17 cellular contexts compared by ENCODE assay signal in genomic region chr16:30136971-30137601, GRCh38. TPM values are rescaled to one million over a fixed set of nuclear protein-coding genes. Genes with fewer than 3 reads are reported as not detected.
DNase-seq lines count a peak whose midpoint lies in the region; ATAC-seq and TF ChIP-seq lines count a peak whose summit lies in the region.
"Had no signal": no experiment of that assay in that cellular context is flagged by ENCODE, and none has a peak within 500 bp of the region (broad histone marks: within the 10 kb centered on the region; RNA-seq: fewer than 3 reads in every experiment).

No MANE protein-coding gene starts in this region.

- WGBS in heart left ventricle, 4 donors = 75 to 86% (median 83%) methylated on average over 11 of the region's 11 CpGs

- H3K27me3 ChIP-seq in heart left ventricle = no peaks in the 10 kb centered on the region
- no peaks in the 10 kb centered on the region for H3K27me3 ChIP-seq in left ventricle myocardium inferior (ENCODE audit: low read depth)
- no peaks in the 10 kb centered on the region for H3K27me3 ChIP-seq in effector memory CD4-positive, alpha-beta T cell (replicated peaks; ENCODE audit: control insufficient read depth, insufficient read depth, low read length, poor library complexity, severe bottlenecking)
- H3K27me3 ChIP-seq: cardiac muscle cell had no signal

- DNase-seq in heart left ventricle (no peak), left ventricle myocardium inferior (no peak), SIG-M5 (lab: John Stamatoyannopoulos, UW) (peak; percentile 64), left ventricle myocardium superior (no peak), DMS 273 treated with DMSO at 0.1 percent for 48 hours (lab: John Stamatoyannopoulos, UW) (no peak)
- no peak for DNase-seq in effector memory CD4-positive, alpha-beta T cell
- DNase-seq: activated CD4-positive, CD25-positive, alpha-beta regulatory T cell treated with anti-CD3 and anti-CD28 coated beads, Interleukin-2, amount 50 U/mL, for 72 hours; CD4-positive, alpha-beta memory T cell; effector CD4-positive, alpha-beta T cell; midbrain; stimulated activated naive CD8-positive, alpha-beta T cell treated with anti-CD3 and anti-CD28 coated beads, Interleukin-15, amount 100 ng/mL, for 72 hours had no signal

- H3K4me3 ChIP-seq in heart left ventricle = no peak overlapping the region
- no peak overlapping the region for H3K4me3 ChIP-seq in left ventricle myocardium inferior
- H3K4me3 ChIP-seq in effector memory CD4-positive, alpha-beta T cell (ENCODE audit: insufficient read depth, low read depth, low read length, poor library complexity, severe bottlenecking) = no peak overlapping the region
- H3K4me3 ChIP-seq: A549, cardiac muscle cell had no signal

- TF ChIP-seq CTCF in heart left ventricle (IDR thresholded peaks at IDR 0.05) (no peak), left ventricle myocardium inferior (IDR thresholded peaks at IDR 0.05; ENCODE audit: borderline replicate concordance) (no peak)

- no peak for TF ChIP-seq POLR2A in heart left ventricle (IDR thresholded peaks at IDR 0.05)

- H3K36me3 ChIP-seq in heart left ventricle (no peaks in the 10 kb centered on the region), left ventricle myocardium inferior (no peaks in the 10 kb centered on the region)
- H3K36me3 ChIP-seq in effector memory CD4-positive, alpha-beta T cell (ENCODE audit: control insufficient read depth, insufficient read depth, low read length) = no peaks in the 10 kb centered on the region
- H3K36me3 ChIP-seq: cardiac muscle cell had no signal

- peaks cover 0 to 34% (median 0%) of the 10 kb centered on the region in 12 donors for H3K4me1 ChIP-seq in heart left ventricle
- H3K4me1 ChIP-seq in left ventricle myocardium inferior = no peaks in the 10 kb centered on the region
- no peaks in the 10 kb centered on the region for H3K4me1 ChIP-seq in effector memory CD4-positive, alpha-beta T cell (ENCODE audit: control insufficient read depth, insufficient read depth, low read length, poor library complexity, severe bottlenecking)

- intact Hi-C loops in heart left ventricle (cut with DNase I) = no loop called here
- intact Hi-C loops in left ventricle myocardium inferior (cut with micrococcal nuclease) = no loop called here
- intact Hi-C loops in left ventricle myocardium superior (cut with micrococcal nuclease) = no loop called here

- H3K9me3 ChIP-seq in heart left ventricle (no peaks in the 10 kb centered on the region), left ventricle myocardium inferior (replicated peaks) (no peaks in the 10 kb centered on the region)
- H3K9me3 ChIP-seq in effector memory CD4-positive, alpha-beta T cell (ENCODE audit: control insufficient read depth, low read length) = no peaks in the 10 kb centered on the region
- H3K9me3 ChIP-seq: A549 had no signal

- H3K27ac ChIP-seq in heart left ventricle (peak overlapping the region in 1 of 12 donors; percentile 78), left ventricle myocardium inferior (replicated peaks) (no peak overlapping the region)
- no peak overlapping the region for H3K27ac ChIP-seq in effector memory CD4-positive, alpha-beta T cell (ENCODE audit: insufficient read depth, low read length, poor library complexity, severe bottlenecking)
- H3K27ac ChIP-seq: A549, cardiac muscle cell had no signal

- peak in 3 of 4 donors; percentile 22 to 52 (median 37) for ATAC-seq in heart left ventricle
- ATAC-seq in left ventricle myocardium superior = peak; percentile 61
- no peak for ATAC-seq in GM21423 (IDR thresholded peaks at IDR 0.05; ENCODE audit: unreplicated experiment)
- ATAC-seq in HG03442 (IDR thresholded peaks at IDR 0.05; ENCODE audit: unreplicated experiment) = no peak
- ATAC-seq: A549; HCT116; stimulated activated naive CD8-positive, alpha-beta T cell treated with anti-CD3 and anti-CD28 coated beads, Interleukin-15, amount 100 ng/mL, for 72 hours had no signal

RNA-seq across cellular contexts. Expression of gene MAPK3, which starts 14.1 kb away (rescaled TPM):
- total RNA-seq in heart left ventricle = 10 to 100 TPM; 32.9 to 79.4 (median 50.2) TPM
- polyA plus RNA-seq in heart left ventricle = 10 to 100 TPM; 49.4 to 61.3 TPM
- 47.6 TPM for total RNA-seq in left ventricle myocardium inferior
- 44.7 TPM for total RNA-seq in left ventricle myocardium superior

RNA-seq across cellular contexts. Expression of gene GDPD3, which starts 23.7 kb away (rescaled TPM):
- total RNA-seq in heart left ventricle (1 to 10 TPM in 7 of 9 donors, under 1 TPM in 2; 0.36 to 5.3 (median 2.2) TPM), left ventricle myocardium inferior (2.3 TPM), left ventricle myocardium superior (2.0 TPM)
- 1 to 10 TPM; 1.1 to 2.0 TPM for polyA plus RNA-seq in heart left ventricle

RNA-seq across cellular contexts. Expression of gene YPEL3, which starts 41.1 kb away (rescaled TPM):
- total RNA-seq in heart left ventricle (100 to 1,000 TPM in 2 of 9 donors, 10 to 100 TPM in 7; 34.8 to 248 (median 49.3) TPM), left ventricle myocardium inferior (54.4 TPM), left ventricle myocardium superior (66.0 TPM)
- 100 to 1,000 TPM in 1 of 2 donors, 10 to 100 TPM in 1; 57.1 to 106 TPM for polyA plus RNA-seq in heart left ventricle

RNA-seq across cellular contexts. Expression of gene TBX6, which starts 45.4 kb away (rescaled TPM):
- total RNA-seq in heart left ventricle (under 1 TPM in 8 of 9 donors, not detected in 1; 0.39 to 0.95 (median 0.72) TPM), left ventricle myocardium inferior (1.0 TPM), left ventricle myocardium superior (0.79 TPM)
- polyA plus RNA-seq in heart left ventricle = under 1 TPM; 0.26 to 0.84 TPM
- total RNA-seq: Daoy had no signal

RNA-seq across cellular contexts. Expression of gene CORO1A, which starts 46.3 kb away (rescaled TPM):
- 100 to 1,000 TPM in 1 of 9 donors, 10 to 100 TPM in 3, 1 to 10 TPM in 5; 4.3 to 102 (median 8.5) TPM for total RNA-seq in heart left ventricle
- polyA plus RNA-seq in heart left ventricle = 10 to 100 TPM in 1 of 2 donors, 1 to 10 TPM in 1; 6.4 to 16.8 TPM
- total RNA-seq in left ventricle myocardium inferior = 7.7 TPM
- total RNA-seq in left ventricle myocardium superior = 10.3 TPM

Comparison
In these comparisons a context has a peak if more than half of its experiments do, and no peak if none do; other contexts are left out.
1. ATAC-seq: peak in heart left ventricle (3 of 4) and left ventricle myocardium superior (single experiment); none in GM21423 (single experiment) and HG03442 (single experiment).